ENCODE assay signal across 8 cellular contexts in the genomic region with DNA sequence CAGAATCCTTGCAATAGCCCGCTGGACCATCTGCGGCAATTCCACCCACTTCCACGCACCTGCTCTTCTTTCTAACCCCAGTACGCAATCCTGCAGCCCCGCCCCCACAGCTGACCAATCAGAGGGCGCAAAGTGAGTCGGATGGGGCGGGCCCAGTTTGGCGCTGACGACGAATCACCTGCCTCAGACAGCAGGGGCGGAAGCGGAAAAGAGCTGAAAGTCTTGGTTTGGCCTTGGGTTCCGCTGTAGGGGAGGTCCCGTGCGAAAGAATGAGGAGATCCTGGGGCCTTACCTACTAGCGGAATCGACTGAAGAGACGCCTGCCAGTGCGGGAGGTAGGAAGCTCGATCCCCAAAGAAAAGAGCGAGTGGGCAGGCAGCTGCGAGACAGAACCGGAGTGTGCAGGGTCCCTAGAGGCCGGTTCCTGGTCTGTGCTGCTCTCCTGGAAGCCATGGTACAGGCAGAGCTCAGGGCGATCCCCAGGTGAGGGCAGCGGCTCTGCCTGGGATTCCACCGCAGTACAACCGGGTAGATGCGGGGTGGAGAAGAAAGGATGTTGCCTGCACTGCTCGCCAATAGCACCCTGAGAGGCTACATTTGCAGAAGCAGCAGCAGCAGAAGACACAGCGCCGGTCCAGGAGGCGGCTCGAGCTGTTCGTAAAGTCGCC. TPM values are rescaled to one million over a fixed set of nuclear protein-coding genes. Genes with fewer than 3 reads are reported as not detected.
A peak's percentile ranks its signal among the peaks of the same experiment; 100 is the strongest.
DNase-seq lines count a peak whose midpoint lies in the region; ATAC-seq, FAIRE-seq and TF ChIP-seq lines count a peak whose summit lies in the region.

TMEM184C (plus strand) TSS at position 225 of the 668 bp plus-strand sequence. CDS start 560 bp downstream, outside the sequence.

- H2BK12ac ChIP-seq in trophoblast cell (ENCODE audit: low read length): no peak within 1 kb of the TSS

- peak in 4 of 6 experiments; percentile 2 to 40 (median 10) for TF ChIP-seq CTCF in adrenal gland (IDR thresholded peaks at IDR 0.05)
- peak in 2 of 5 experiments; percentile 8 to 25 for TF ChIP-seq CTCF in transverse colon (IDR thresholded peaks at IDR 0.05)

- TF ChIP-seq POLR2A in GM12891 (IDR thresholded peaks at IDR 0.05; ENCODE audit: low read depth, low read length): peak; percentile 84
- TF ChIP-seq POLR2A in adrenal gland (IDR thresholded peaks at IDR 0.05): peak in 1 of 2 donors; percentile 92
- TF ChIP-seq POLR2A in transverse colon (IDR thresholded peaks at IDR 0.05): peak; percentile 81

- H3K4me1 ChIP-seq in adrenal gland (replicated peaks in 1 of 2) (peaks cover 24 to 50% of the 10 kb centered on the region in 2 donors), trophoblast cell (ENCODE audit: control insufficient read depth in 1 of 2, insufficient read depth in 2 of 2, low read length in 2 of 2) (peaks cover 2 to 6% of the 10 kb centered on the region in 2 experiments), transverse colon (peaks cover 9 to 44% (median 29%) of the 10 kb centered on the region in 4 donors)

- POLR2A ChIA-PET in T-cell (lab: Charles Lee): interaction anchor here (0.5 to 2.2 kb wide), 12 partner anchors 11 to 1788 kb away, joined by 3 to 47 read pairs (median 4); partner anchors contain the start of genes ARHGAP10 (in 1 of the 2) and PRMT9 (in 1 of the 2)

- peak within 1 kb of the TSS; percentile 96 to 98 for H3K27ac Mint-ChIP-seq in T-cell

- H3K4me3 ChIP-seq in adrenal gland (peak within 1 kb of the TSS; percentile 60 to 97 (median 88)), trophoblast cell (ENCODE audit: low read depth, low read length) (peak within 1 kb of the TSS; percentile 93), transverse colon (peak within 1 kb of the TSS; percentile 43 to 84 (median 76))

- H3K4me1 Mint-ChIP-seq in T-cell: peaks cover 33 to 52% (median 45%) of the 10 kb centered on the region in 3 donors

- no peak within 1 kb of the TSS for H3K23ac ChIP-seq in trophoblast cell (ENCODE audit: low read length)

- H3K9ac ChIP-seq in trophoblast cell (ENCODE audit: low read length): peak within 1 kb of the TSS; percentile 94

- H3K9me3 ChIP-seq in adrenal gland (replicated peaks in 1 of 3): no peaks in the 10 kb centered on the region
- H3K9me3 ChIP-seq in trophoblast cell (ENCODE audit: insufficient read depth, low read depth, low read length): no peaks in the 10 kb centered on the region
- no peaks in the 10 kb centered on the region for H3K9me3 ChIP-seq in transverse colon

- intact Hi-C loops in adrenal gland (cut with DNase I): no loop called here
- intact Hi-C loops in cardiac septum (cut with DNase I): loop anchor here (5.0 to 10.0 kb wide), 2 partner anchors 65 to 247 kb away; partner anchors contain the start of gene PRMT9
- intact Hi-C loops in transverse colon (cut with DNase I; ENCODE audit: low total_unique reads): loop anchor here (10.0 kb wide), 1 partner anchor 247 kb away; no protein-coding TSS in a partner anchor

- in situ Hi-C loops in transverse colon (cut with MboI; ENCODE audit: low pct_ligation_motif_present in 1 of 4, low pct_unique_long_range_greater_than_20kb in 1 of 4, low sequenced_read_pairs in 3 of 4): no loop called here

- peaks cover 4% of the 10 kb centered on the region for H3K79me2 ChIP-seq in trophoblast cell (ENCODE audit: control insufficient read depth, insufficient read depth, low read length, poor library complexity)

- H3K18ac ChIP-seq in trophoblast cell (ENCODE audit: low read length): peak within 1 kb of the TSS; percentile 93

- peak within 1 kb of the TSS; percentile 95 for H3K4me2 ChIP-seq in trophoblast cell (ENCODE audit: low read length)

- H3K4ac ChIP-seq in trophoblast cell (ENCODE audit: low read depth, low read length): peak within 1 kb of the TSS; percentile 50

- H2AK5ac ChIP-seq in trophoblast cell (ENCODE audit: low read length): peak within 1 kb of the TSS; percentile 19

- CTCF ChIA-PET in T-cell (lab: Charles Lee): interaction anchor here (0.6 to 3.0 kb wide), 11 partner anchors 12 to 261 kb away, joined by 3 to 45 read pairs (median 5); partner anchors contain the start of genes PRMT9 (in 2 of the 2) and ARHGAP10 (in 1 of the 2)

- FAIRE-seq in GM12891 (lab: Jason Lieb, UNC): peak; percentile 99

- peak within 1 kb of the TSS; percentile 61 for H2BK5ac ChIP-seq in trophoblast cell (ENCODE audit: low read depth, low read length, poor library complexity)

- peak within 1 kb of the TSS; percentile 62 for H3K14ac ChIP-seq in trophoblast cell (ENCODE audit: low read length)

- H3K36me3 ChIP-seq in adrenal gland (replicated peaks in 1 of 2) (peaks cover 0 to 1% of the 10 kb centered on the region in 2 donors), trophoblast cell (ENCODE audit: control insufficient read depth in 1 of 2, insufficient read depth in 2 of 2, low read length in 2 of 2) (no peaks in the 10 kb centered on the region), transverse colon (no peaks in the 10 kb centered on the region)

- peak within 1 kb of the TSS; percentile 95 to 96 (median 95) for H3K4me3 Mint-ChIP-seq in T-cell

- peak within 1 kb of the TSS; percentile 68 for H2BK120ac ChIP-seq in trophoblast cell (ENCODE audit: insufficient read depth, low read length, poor library complexity)

- 0 to 1% (median 0%) methylated on average over 34 to 37 of the region's 37 CpGs for WGBS in adrenal gland, 4 donors
- WGBS in trophoblast cell (ENCODE audit: extremely low coverage, insufficient coverage, insufficient read length): no CpG with 5 or more reads among the region's 37 CpGs
- WGBS in transverse colon (ENCODE audit: low coverage in 1 of 2), 2 donors: 0% methylated on average over 37 of the region's 37 CpGs; no CpG with 5 or more reads in 1 of the 2 donors

- ATAC-seq in HG02840 (IDR thresholded peaks at IDR 0.05; ENCODE audit: low FRiP score, unreplicated experiment): peak; percentile 100
- peak; percentile 94 to 99 (median 98) for ATAC-seq in T-cell (replicated peaks in 1 of 4)

- H3K27ac ChIP-seq in adrenal gland: peak within 1 kb of the TSS; percentile 68 to 90 (median 84)
- peak within 1 kb of the TSS; percentile 81 for H3K27ac ChIP-seq in trophoblast cell (ENCODE audit: low read depth, low read length)
- peak within 1 kb of the TSS; percentile 83 to 90 (median 86) for H3K27ac ChIP-seq in transverse colon

- no peak for TF ChIP-seq EP300 in transverse colon (IDR thresholded peaks at IDR 0.05; ENCODE audit: low read depth)

- DNase-seq in GM12891 (ENCODE audit: insufficient read length, low spot score) (peak; percentile 65), NCI-H1436 treated with DMSO at 0.1 percent for 48 hours (lab: John Stamatoyannopoulos, UW) (peak; percentile 68), T-cell (peak; percentile 96 to 99 (median 99)), adrenal gland (peak; percentile 98 to 99 (median 99)), cardiac septum (ENCODE audit: low spot score) (peak; percentile 99), trophoblast cell (peak; percentile 97 to 99), transverse colon (peak; percentile 99)

- H2AFZ ChIP-seq in trophoblast cell (ENCODE audit: insufficient read depth, low read length, poor library complexity): peak within 1 kb of the TSS; percentile 95

- peaks cover 6% of the 10 kb centered on the region for H3K79me1 ChIP-seq in trophoblast cell (ENCODE audit: low read length)

- peak within 1 kb of the TSS; percentile 96 for H4K8ac ChIP-seq in trophoblast cell (ENCODE audit: low read depth, low read length)

- H4K91ac ChIP-seq in trophoblast cell (ENCODE audit: low read depth, low read length): peak within 1 kb of the TSS; percentile 71

- peak within 1 kb of the TSS; percentile 94 for H4K12ac ChIP-seq in trophoblast cell (ENCODE audit: low read depth, low read length)

- H3K27me3 ChIP-seq in adrenal gland: no peaks in the 10 kb centered on the region
- no peaks in the 10 kb centered on the region for H3K27me3 ChIP-seq in trophoblast cell (ENCODE audit: insufficient read depth, low read length)
- H3K27me3 ChIP-seq in transverse colon: no peaks in the 10 kb centered on the region

- H3K9me3 Mint-ChIP-seq in T-cell: no peaks in the 10 kb centered on the region

- peaks cover 16% of the 10 kb centered on the region for H3K36me3 Mint-ChIP-seq in T-cell

- H3K27me3 Mint-ChIP-seq in T-cell: peaks cover 0 to 5% of the 10 kb centered on the region in 2 donors

TF ChIP-seq in GM12891, 5 proteins besides CTCF, POLR2A, EP300 and RAD21:
- peak; percentile 84 for TF ChIP-seq POLR2AphosphoS5 (IDR thresholded peaks at IDR 0.05; ENCODE audit: low read depth, low read length)
- peak; percentile 54; the same call in 1 of the 2 replicates for TF ChIP-seq SPI1 (IDR thresholded peaks at IDR 0.05; ENCODE audit: low read depth, low read length)
- 0 out of 2 replicates have a peak, but pooled peaks have one; percentile 38 for TF ChIP-seq POU2F2 (IDR thresholded peaks at IDR 0.05; ENCODE audit: low read depth, low read length)
- no peak for TF ChIP-seq PAX5 (IDR thresholded peaks at IDR 0.05; ENCODE audit: insufficient read depth, low read length, severe bottlenecking)

RNA-seq across cellular contexts. Expression of gene TMEM184C, which starts in this region (rescaled TPM):
- 7.1 TPM for polyA plus RNA-seq in GM12891 (2012; ENCODE audit: low read depth, missing spikeins)
- total RNA-seq in T-cell (10 to 100 TPM; 13.2 to 27.2 (median 21.8) TPM), adrenal gland (10 to 100 TPM; 33.2 to 63.8 (median 40.6) TPM), cardiac septum (19.0 TPM), transverse colon (10 to 100 TPM; 14.9 to 40.3 (median 25.5) TPM)
- 10 to 100 TPM in 1 of 3 donors, 1 to 10 TPM in 2; 4.0 to 47.4 (median 4.7) TPM for polyA plus RNA-seq in adrenal gland
- polyA plus RNA-seq in trophoblast cell (2013): 15.8 and 16.7 TPM in 2 replicates

Comparison
In these comparisons a context has a peak if more than half of its experiments do, and no peak if none do; other contexts are left out.
1. Peak in every context shown above with its lines: DNase-seq, ATAC-seq, H3K4me3 ChIP-seq and H3K27ac ChIP-seq.
2. intact Hi-C loops: an anchor here in cardiac septum (5.0 to 10.0 kb wide) and transverse colon (10.0 kb wide); none called in adrenal gland.